Comparison of ENCODE assay signal across 17 cellular contexts in the genomic region with DNA sequence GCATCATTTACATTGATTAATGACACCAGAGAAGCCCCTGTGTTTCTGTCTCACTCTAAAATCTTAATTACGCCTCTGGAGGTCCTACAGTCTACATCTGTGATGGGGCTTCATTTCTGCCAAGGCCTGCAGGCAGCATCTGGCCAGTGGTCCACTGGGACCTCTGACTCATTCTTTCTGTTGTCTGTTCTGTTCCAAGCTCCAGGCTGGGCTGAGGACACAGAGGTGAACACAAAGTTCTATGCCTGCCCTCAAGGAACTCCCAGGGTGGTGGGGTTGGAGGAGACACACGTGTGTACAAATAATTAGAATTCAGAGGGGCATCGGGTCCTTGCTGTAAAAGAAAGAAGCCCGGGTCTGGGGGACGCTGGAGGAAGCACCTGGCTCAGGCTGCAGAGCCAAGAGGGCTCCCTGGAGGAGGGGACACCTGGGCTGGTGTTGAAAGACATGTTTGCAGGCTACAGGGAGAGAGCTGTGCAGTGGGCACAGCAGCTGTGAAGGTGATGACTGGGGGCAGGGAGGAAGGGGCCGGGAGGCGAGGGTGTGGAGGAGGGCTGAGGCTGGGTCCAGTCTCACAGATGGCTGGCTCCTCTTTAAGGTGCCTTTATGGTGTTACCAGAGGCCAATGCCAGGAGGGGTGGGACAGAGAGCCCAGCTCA.
DNase-seq lines count a peak whose midpoint lies in the region; ATAC-seq, FAIRE-seq and TF ChIP-seq lines count a peak whose summit lies in the region.
"Had no signal": no experiment of that assay in that cellular context is flagged by ENCODE, and none has a peak within 500 bp of the region (broad histone marks: within the 10 kb centered on the region; RNA-seq: fewer than 3 reads in every experiment).

No MANE protein-coding gene starts in this region.

- H3K4me3 Mint-ChIP-seq in neural crest cell, result no peak overlapping the region
- H3K4me3 Mint-ChIP-seq: dendritic cell treated with granulocyte-macrophage colony-stimulating factor and Interleukin-4, amounts not matched to agents 40 ng/mL and 50 ng/mL, for 4 days; T-helper 2 cell treated with Interferon-gamma antibody and Interleukin-4, amounts not matched to agents 5 μg/mL and 100 μg/mL, for 36 hours had no signal

- H3K4me3 ChIP-seq in AG10803 (ENCODE audit: low read length), result no peak overlapping the region

- peak overlapping the region; percentile 71 for H3K27ac Mint-ChIP-seq in neural crest cell (ENCODE audit: unreplicated experiment)
- H3K27ac Mint-ChIP-seq: dendritic cell treated with granulocyte-macrophage colony-stimulating factor and Interleukin-4, amounts not matched to agents 40 ng/mL and 50 ng/mL, for 4 days; T-helper 2 cell treated with Interferon-gamma antibody and Interleukin-4, amounts not matched to agents 5 μg/mL and 100 μg/mL, for 36 hours had no signal

- no peaks in the 10 kb centered on the region for H3K9me3 Mint-ChIP-seq in neural crest cell
- H3K9me3 Mint-ChIP-seq: dendritic cell treated with granulocyte-macrophage colony-stimulating factor and Interleukin-4, amounts not matched to agents 40 ng/mL and 50 ng/mL, for 4 days; T-helper 2 cell treated with Interferon-gamma antibody and Interleukin-4, amounts not matched to agents 5 μg/mL and 100 μg/mL, for 36 hours had no signal

- no peak for ATAC-seq in HG03159 (IDR thresholded peaks at IDR 0.05; ENCODE audit: unreplicated experiment)

- H3K36me3 Mint-ChIP-seq in neural crest cell (ENCODE audit: low read depth), result no peaks in the 10 kb centered on the region

- FAIRE-seq in D721Med (lab: Jason Lieb, UNC), result no peak

- H3K27me3 Mint-ChIP-seq in neural crest cell (ENCODE audit: low read depth), result no peaks in the 10 kb centered on the region

- TF ChIP-seq CTCF in AG10803 (conservative IDR thresholded peaks at IDR 0.05; ENCODE audit: low read length) (no peak), neural crest cell (conservative IDR thresholded peaks at IDR 0.05) (no peak), D721Med (IDR thresholded peaks at IDR 0.05; ENCODE audit: insufficient read depth, missing control alignments) (no peak)

- H3K4me1 Mint-ChIP-seq in neural crest cell, result peaks cover 14% of the 10 kb centered on the region

- DNase-seq in AG10803 (ENCODE audit: low read depth), result peak; percentile 46
- peak; percentile 61 for DNase-seq in LHCN-M2 (ENCODE audit: low read depth)
- peak; percentile 73 for DNase-seq in fibroblast of gingiva (ENCODE audit: low read depth)
- DNase-seq in neural crest cell (ENCODE audit: low read depth, low spot score), result no peak
- DNase-seq in mesenteric fat pad (ENCODE audit: low spot score), result no peak
- DNase-seq in D721Med (ENCODE audit: insufficient read length, low spot score), result no peak
- no peak for DNase-seq in activated CD4-positive, alpha-beta T cell treated with anti-CD3 and anti-CD28 coated beads, Interleukin-2, amount 50 U/mL, for 48 hours
- DNase-seq: ACHN; COR-L47; H7; NCI-H1436; NCI-H446 treated with DMSO at 0.1 percent for 48 hours; SIG-M5; stimulated activated CD4-positive, alpha-beta T cell treated with anti-CD3 and anti-CD28 coated beads, Interleukin-15, amount 100 ng/mL, for 24 hours had no signal

Comparison
In these comparisons a context has a peak if more than half of its experiments do, and no peak if none do; other contexts are left out.
1. DNase-seq: peak in AG10803 (single experiment), LHCN-M2 (single experiment) and fibroblast of gingiva (single experiment); none in neural crest cell (single experiment), mesenteric fat pad (single experiment), D721Med (single experiment) and activated CD4-positive, alpha-beta T cell treated with anti-CD3 and anti-CD28 coated beads, Interleukin-2, amount 50 U/mL, for 48 hours (0 of 2).